ENCODE assay signal across 8 cellular contexts in genomic region chr22:28883917-28884753, GRCh38. TPM values are rescaled to one million over a fixed set of nuclear protein-coding genes. Genes with fewer than 3 reads are reported as not detected.
DNase-seq lines count a peak whose midpoint lies in the region; ATAC-seq and TF ChIP-seq lines count a peak whose summit lies in the region.

No MANE protein-coding gene starts in this region.

- H3K9me3 ChIP-seq in Panc1 (ENCODE audit: control insufficient read depth, insufficient read depth, low read depth, low read length), result no peaks in the 10 kb centered on the region

- H3K27ac ChIP-seq in Panc1 (ENCODE audit: low read length) (no peak overlapping the region), rectal smooth muscle tissue (ENCODE audit: low read depth, low read length) (no peak overlapping the region)

- H3K4me3 ChIP-seq in Panc1 (ENCODE audit: low read depth in 2 of 2, low read length in 2 of 2) (peak overlapping the region; percentile 51 to 60), rectal smooth muscle tissue (ENCODE audit: low read length) (peak overlapping the region; percentile 58)

- ATAC-seq in Panc1 (peak; percentile 64), left cardiac atrium (no peak), GM21576 (IDR thresholded peaks at IDR 0.05; ENCODE audit: unreplicated experiment) (no peak)

- H3K9ac ChIP-seq in rectal smooth muscle tissue (ENCODE audit: low read length), result peak overlapping the region; percentile 21

- DNase-seq in stimulated activated CD4-positive, alpha-beta T cell treated with anti-CD3 and anti-CD28 coated beads, Interleukin-12 subunit alpha, Interleukin-12 subunit beta, amount 100 ng/mL, for 4 hours, result peak; percentile 23
- no peak for DNase-seq in stimulated activated CD4-positive, alpha-beta T cell treated with anti-CD3 and anti-CD28 coated beads, Interleukin-2, amount 100 ng/mL, for 48 hours
- DNase-seq in Panc1 (ENCODE audit: low read depth, low spot score), result no peak
- DNase-seq in activated naive CD4-positive, alpha-beta T cell treated with anti-CD3 and anti-CD28 coated beads, Interleukin-2, amount 50 U/mL, for 16 hours, result peak; percentile 56
- peak; percentile 45 for DNase-seq in left cardiac atrium
- DNase-seq in NCI-H1436 (lab: John Stamatoyannopoulos, UW), result no peak

- intact Hi-C loops in Panc1 (cut with micrococcal nuclease; ENCODE audit: unreplicated experiment), result no loop called here
- intact Hi-C loops in left cardiac atrium (cut with DNase I), result loop anchor here in 1 of 2 donors (10.0 kb wide), 1 partner anchor 151 kb away; no protein-coding TSS in a partner anchor

- H3K27me3 ChIP-seq in Panc1 (ENCODE audit: control insufficient read depth, insufficient read depth, low read length), result no peaks in the 10 kb centered on the region
- no peaks in the 10 kb centered on the region for H3K27me3 ChIP-seq in rectal smooth muscle tissue (ENCODE audit: control insufficient read depth, insufficient read depth, low read length)

- no peaks in the 10 kb centered on the region for H3K36me3 ChIP-seq in Panc1 (ENCODE audit: control insufficient read depth, insufficient read depth, low read length)
- no peaks in the 10 kb centered on the region for H3K36me3 ChIP-seq in rectal smooth muscle tissue (ENCODE audit: control insufficient read depth, insufficient read depth, low read length)

- H3K4me1 ChIP-seq in Panc1 (ENCODE audit: control insufficient read depth, insufficient read depth, low read length), result peaks cover 14% of the 10 kb centered on the region
- H3K4me1 ChIP-seq in rectal smooth muscle tissue (ENCODE audit: control insufficient read depth, insufficient read depth, low read length), result peaks cover 8% of the 10 kb centered on the region

- in situ Hi-C loops in Panc1 (cut with HindIII; ENCODE audit: low pct_unique_long_range_greater_than_20kb, low sequenced_read_pairs), result no loop called here

- POLR2A ChIA-PET in Panc1 (lab: Charles Lee), result interaction anchor here (0.6 kb wide), 1 partner anchor 126 kb away, joined by 3 read pairs; no protein-coding TSS in a partner anchor

- BruUV-seq in Panc1 (replicated peaks; lab: Mats Ljungman, UMichigan), result no TSS peak

- CTCF ChIA-PET in Panc1 (lab: Charles Lee), result no interaction called here

- TF ChIP-seq CTCF in Panc1 (IDR thresholded peaks at IDR 0.05), result no peak

RNA-seq across cellular contexts. Expression of gene ZNRF3, which starts 0.8 kb away (rescaled TPM):
- total RNA-seq in Panc1 (2021; ENCODE audit: unreplicated experiment) (7.3 TPM), left cardiac atrium (1 to 10 TPM; 5.2 to 6.6 TPM)
- polyA plus RNA-seq in Panc1 (2012; ENCODE audit: insufficient read length), result 5.3 TPM

Comparison
In these comparisons a context has a peak if more than half of its experiments do, and no peak if none do; other contexts are left out.
1. DNase-seq: peak in stimulated activated CD4-positive, alpha-beta T cell treated with anti-CD3 and anti-CD28 coated beads, Interleukin-12 subunit alpha, Interleukin-12 subunit beta, amount 100 ng/mL, for 4 hours (single experiment), activated naive CD4-positive, alpha-beta T cell treated with anti-CD3 and anti-CD28 coated beads, Interleukin-2, amount 50 U/mL, for 16 hours (single experiment) and left cardiac atrium (single experiment); none in stimulated activated CD4-positive, alpha-beta T cell treated with anti-CD3 and anti-CD28 coated beads, Interleukin-2, amount 100 ng/mL, for 48 hours (0 of 2), Panc1 (single experiment) and NCI-H1436 (single experiment).